Comparison of ENCODE assay signal across 10 cellular contexts in genomic region chr5:143206194-143207053, GRCh38.
DNase-seq lines count a peak whose midpoint lies in the region; ATAC-seq, FAIRE-seq and TF ChIP-seq lines count a peak whose summit lies in the region.
"Had no signal": no experiment of that assay in that cellular context is flagged by ENCODE, and none has a peak within 500 bp of the region (broad histone marks: within the 10 kb centered on the region; RNA-seq: fewer than 3 reads in every experiment).

No MANE protein-coding gene starts in this region.

- H3K27me3 Mint-ChIP-seq in central memory CD8-positive, alpha-beta T cell: no peaks in the 10 kb centered on the region
- peaks cover 6% of the 10 kb centered on the region for H3K27me3 Mint-ChIP-seq in neural progenitor cell (ENCODE audit: insufficient read depth, low read depth)

- no peaks in the 10 kb centered on the region for H3K9me3 ChIP-seq in neural progenitor cell (ENCODE audit: low read depth)

- TF ChIP-seq CTCF in GM06990 (IDR thresholded peaks at IDR 0.05; ENCODE audit: insufficient read depth, low read length, poor library complexity, severe bottlenecking) (no peak), neural progenitor cell (IDR thresholded peaks at IDR 0.05) (no peak)

- no peak overlapping the region for H3K27ac ChIP-seq in neural progenitor cell

- no peaks in the 10 kb centered on the region for H3K4me1 ChIP-seq in neural progenitor cell

- peaks cover 38% of the 10 kb centered on the region for H3K4me1 Mint-ChIP-seq in central memory CD8-positive, alpha-beta T cell
- no peaks in the 10 kb centered on the region for H3K4me1 Mint-ChIP-seq in neural progenitor cell

- peak overlapping the region; percentile 10 for H3K4me3 Mint-ChIP-seq in central memory CD8-positive, alpha-beta T cell
- no peak overlapping the region for H3K4me3 Mint-ChIP-seq in neural progenitor cell

- H4K20me1 ChIP-seq in neural progenitor cell (ENCODE audit: low read depth): no peaks in the 10 kb centered on the region

- H3K27me3 ChIP-seq in GM06990 (replicated peaks; ENCODE audit: control insufficient read depth, insufficient read depth, low read length): no peaks in the 10 kb centered on the region
- no peaks in the 10 kb centered on the region for H3K27me3 ChIP-seq in neural progenitor cell

- no peaks in the 10 kb centered on the region for H3K9me3 Mint-ChIP-seq in central memory CD8-positive, alpha-beta T cell
- peaks cover 8% of the 10 kb centered on the region for H3K9me3 Mint-ChIP-seq in neural progenitor cell

- no peak overlapping the region for H2AFZ ChIP-seq in neural progenitor cell (replicated peaks)

- H3K4me3 ChIP-seq in GM06990 (replicated peaks; ENCODE audit: low read depth, low read length) (peak overlapping the region; percentile 56), neural progenitor cell (no peak overlapping the region)
- H3K4me3 ChIP-seq: lung had no signal

- H3K36me3 ChIP-seq in GM06990 (ENCODE audit: control insufficient read depth, insufficient read depth, low read length) (no peaks in the 10 kb centered on the region), neural progenitor cell (no peaks in the 10 kb centered on the region)

- H3K27ac Mint-ChIP-seq in central memory CD8-positive, alpha-beta T cell (ENCODE audit: low read depth): peak overlapping the region; percentile 49
- no peak overlapping the region for H3K27ac Mint-ChIP-seq in neural progenitor cell

- ATAC-seq in HG03025 (IDR thresholded peaks at IDR 0.05; ENCODE audit: low FRiP score, unreplicated experiment): peak; percentile 68
- ATAC-seq in central memory CD8-positive, alpha-beta T cell (replicated peaks; ENCODE audit: extremely low read depth, poor library complexity, severe bottlenecking): peak; percentile 22

- peaks cover 5% of the 10 kb centered on the region for H3K36me3 Mint-ChIP-seq in central memory CD8-positive, alpha-beta T cell (ENCODE audit: insufficient read depth)
- H3K36me3 Mint-ChIP-seq in neural progenitor cell: no peaks in the 10 kb centered on the region

- H3F3A ChIP-seq in neural progenitor cell (ENCODE audit: low read depth): no peaks in the 10 kb centered on the region

- no peak overlapping the region for H3K9ac ChIP-seq in neural progenitor cell

- H3K79me2 ChIP-seq in neural progenitor cell (ENCODE audit: low read depth): no peaks in the 10 kb centered on the region

- no peak overlapping the region for H3K4me2 ChIP-seq in neural progenitor cell

- DNase-seq in GM06990 (ENCODE audit: extremely low read depth, insufficient read length): peak; percentile 83
- no peak for DNase-seq in GM19239 (ENCODE audit: insufficient read length, low spot score)
- no peak for DNase-seq in central memory CD8-positive, alpha-beta T cell (ENCODE audit: low spot score in 2 of 2)
- DNase-seq in NCI-H1417 (lab: John Stamatoyannopoulos, UW): no peak
- no peak for DNase-seq in HT-29 (ENCODE audit: low spot score)
- no peak for DNase-seq in neural progenitor cell (ENCODE audit: low spot score)
- no peak for DNase-seq in NCI-H748 treated with DMSO at 0.1 percent for 48 hours (lab: John Stamatoyannopoulos, UW)
- DNase-seq: NCI-H1092 had no signal

- FAIRE-seq in GM19239 (lab: Jason Lieb, UNC): peak; percentile 83
